Comparison of ENCODE assay signal across 2 cellular contexts in the genomic region with DNA sequence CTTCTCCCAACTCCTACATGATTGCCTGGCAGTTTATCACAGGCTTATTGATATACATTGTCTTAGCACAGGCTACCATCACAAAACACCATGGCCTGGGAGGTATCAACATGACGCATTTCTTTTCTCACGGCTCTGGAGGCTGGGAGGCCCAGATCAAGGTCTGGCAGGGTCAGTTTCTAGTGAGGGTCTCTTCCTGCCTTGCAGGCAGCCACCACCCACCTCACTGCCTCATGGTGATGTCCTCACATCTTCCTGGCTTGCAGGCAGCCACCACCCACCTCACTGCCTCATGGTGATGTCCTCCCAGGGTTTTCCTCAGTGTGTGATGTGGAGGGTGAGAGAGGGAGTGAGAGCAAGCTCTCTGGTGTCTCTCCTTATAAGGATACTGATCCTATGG.
TF ChIP-seq lines count a peak whose summit lies in the region.

No MANE protein-coding gene starts in this region.

TF ChIP-seq in GM23338, 12 proteins besides CTCF, POLR2A, EP300 and RAD21:
- TF ChIP-seq EZH2 (IDR thresholded peaks at IDR 0.05; ENCODE audit: low read depth, unreplicated experiment) (no peak), CREB1 (CRISPR knock-in tag; IDR thresholded peaks at IDR 0.05; ENCODE audit: low read depth) (no peak), ZNF114 (CRISPR knock-in tag; IDR thresholded peaks at IDR 0.05) (no peak), STAT1 (IDR thresholded peaks at IDR 0.05; ENCODE audit: unreplicated experiment) (no peak), NANOG (IDR thresholded peaks at IDR 0.05; ENCODE audit: borderline replicate concordance) (no peak), ZNF331 (CRISPR knock-in tag; IDR thresholded peaks at IDR 0.05; ENCODE audit: low read depth) (no peak)
- TF ChIP-seq, protein P1, sequence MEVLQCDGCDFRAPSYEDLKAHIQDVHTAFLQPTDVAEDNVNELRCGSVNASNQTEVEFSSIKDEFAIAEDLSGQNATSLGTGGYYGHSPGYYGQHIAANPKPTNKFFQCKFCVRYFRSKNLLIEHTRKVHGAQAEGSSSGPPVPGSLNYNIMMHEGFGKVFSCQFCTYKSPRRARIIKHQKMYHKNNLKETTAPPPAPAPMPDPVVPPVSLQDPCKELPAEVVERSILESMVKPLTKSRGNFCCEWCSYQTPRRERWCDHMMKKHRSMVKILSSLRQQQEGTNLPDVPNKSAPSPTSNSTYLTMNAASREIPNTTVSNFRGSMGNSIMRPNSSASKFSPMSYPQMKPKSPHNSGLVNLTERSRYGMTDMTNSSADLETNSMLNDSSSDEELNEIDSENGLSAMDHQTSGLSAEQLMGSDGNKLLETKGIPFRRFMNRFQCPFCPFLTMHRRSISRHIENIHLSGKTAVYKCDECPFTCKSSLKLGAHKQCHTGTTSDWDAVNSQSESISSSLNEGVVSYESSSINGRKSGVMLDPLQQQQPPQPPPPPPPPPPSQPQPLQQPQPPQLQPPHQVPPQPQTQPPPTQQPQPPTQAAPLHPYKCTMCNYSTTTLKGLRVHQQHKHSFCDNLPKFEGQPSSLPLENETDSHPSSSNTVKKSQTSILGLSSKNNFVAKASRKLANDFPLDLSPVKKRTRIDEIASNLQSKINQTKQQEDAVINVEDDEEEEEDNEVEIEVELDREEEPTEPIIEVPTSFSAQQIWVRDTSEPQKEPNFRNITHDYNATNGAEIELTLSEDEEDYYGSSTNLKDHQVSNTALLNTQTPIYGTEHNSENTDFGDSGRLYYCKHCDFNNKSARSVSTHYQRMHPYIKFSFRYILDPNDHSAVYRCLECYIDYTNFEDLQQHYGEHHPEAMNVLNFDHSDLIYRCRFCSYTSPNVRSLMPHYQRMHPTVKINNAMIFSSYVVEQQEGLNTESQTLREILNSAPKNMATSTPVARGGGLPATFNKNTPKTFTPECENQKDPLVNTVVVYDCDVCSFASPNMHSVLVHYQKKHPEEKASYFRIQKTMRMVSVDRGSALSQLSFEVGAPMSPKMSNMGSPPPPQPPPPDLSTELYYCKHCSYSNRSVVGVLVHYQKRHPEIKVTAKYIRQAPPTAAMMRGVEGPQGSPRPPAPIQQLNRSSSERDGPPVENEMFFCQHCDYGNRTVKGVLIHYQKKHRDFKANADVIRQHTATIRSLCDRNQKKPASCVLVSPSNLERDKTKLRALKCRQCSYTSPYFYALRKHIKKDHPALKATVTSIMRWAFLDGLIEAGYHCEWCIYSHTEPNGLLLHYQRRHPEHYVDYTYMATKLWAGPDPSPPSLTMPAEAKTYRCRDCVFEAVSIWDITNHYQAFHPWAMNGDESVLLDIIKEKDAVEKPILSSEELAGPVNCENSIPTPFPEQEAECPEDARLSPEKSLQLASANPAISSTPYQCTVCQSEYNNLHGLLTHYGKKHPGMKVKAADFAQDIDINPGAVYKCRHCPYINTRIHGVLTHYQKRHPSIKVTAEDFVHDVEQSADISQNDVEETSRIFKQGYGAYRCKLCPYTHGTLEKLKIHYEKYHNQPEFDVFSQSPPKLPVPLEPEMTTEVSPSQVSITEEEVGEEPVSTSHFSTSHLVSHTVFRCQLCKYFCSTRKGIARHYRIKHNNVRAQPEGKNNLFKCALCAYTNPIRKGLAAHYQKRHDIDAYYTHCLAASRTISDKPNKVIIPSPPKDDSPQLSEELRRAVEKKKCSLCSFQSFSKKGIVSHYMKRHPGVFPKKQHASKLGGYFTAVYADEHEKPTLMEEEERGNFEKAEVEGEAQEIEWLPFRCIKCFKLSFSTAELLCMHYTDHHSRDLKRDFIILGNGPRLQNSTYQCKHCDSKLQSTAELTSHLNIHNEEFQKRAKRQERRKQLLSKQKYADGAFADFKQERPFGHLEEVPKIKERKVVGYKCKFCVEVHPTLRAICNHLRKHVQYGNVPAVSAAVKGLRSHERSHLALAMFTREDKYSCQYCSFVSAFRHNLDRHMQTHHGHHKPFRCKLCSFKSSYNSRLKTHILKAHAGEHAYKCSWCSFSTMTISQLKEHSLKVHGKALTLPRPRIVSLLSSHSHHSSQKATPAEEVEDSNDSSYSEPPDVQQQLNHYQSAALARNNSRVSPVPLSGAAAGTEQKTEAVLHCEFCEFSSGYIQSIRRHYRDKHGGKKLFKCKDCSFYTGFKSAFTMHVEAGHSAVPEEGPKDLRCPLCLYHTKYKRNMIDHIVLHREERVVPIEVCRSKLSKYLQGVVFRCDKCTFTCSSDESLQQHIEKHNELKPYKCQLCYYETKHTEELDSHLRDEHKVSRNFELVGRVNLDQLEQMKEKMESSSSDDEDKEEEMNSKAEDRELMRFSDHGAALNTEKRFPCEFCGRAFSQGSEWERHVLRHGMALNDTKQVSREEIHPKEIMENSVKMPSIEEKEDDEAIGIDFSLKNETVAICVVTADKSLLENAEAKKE (CRISPR knock-in tag; IDR thresholded peaks at IDR 0.05) = no peak
- TF ChIP-seq, protein P2, sequence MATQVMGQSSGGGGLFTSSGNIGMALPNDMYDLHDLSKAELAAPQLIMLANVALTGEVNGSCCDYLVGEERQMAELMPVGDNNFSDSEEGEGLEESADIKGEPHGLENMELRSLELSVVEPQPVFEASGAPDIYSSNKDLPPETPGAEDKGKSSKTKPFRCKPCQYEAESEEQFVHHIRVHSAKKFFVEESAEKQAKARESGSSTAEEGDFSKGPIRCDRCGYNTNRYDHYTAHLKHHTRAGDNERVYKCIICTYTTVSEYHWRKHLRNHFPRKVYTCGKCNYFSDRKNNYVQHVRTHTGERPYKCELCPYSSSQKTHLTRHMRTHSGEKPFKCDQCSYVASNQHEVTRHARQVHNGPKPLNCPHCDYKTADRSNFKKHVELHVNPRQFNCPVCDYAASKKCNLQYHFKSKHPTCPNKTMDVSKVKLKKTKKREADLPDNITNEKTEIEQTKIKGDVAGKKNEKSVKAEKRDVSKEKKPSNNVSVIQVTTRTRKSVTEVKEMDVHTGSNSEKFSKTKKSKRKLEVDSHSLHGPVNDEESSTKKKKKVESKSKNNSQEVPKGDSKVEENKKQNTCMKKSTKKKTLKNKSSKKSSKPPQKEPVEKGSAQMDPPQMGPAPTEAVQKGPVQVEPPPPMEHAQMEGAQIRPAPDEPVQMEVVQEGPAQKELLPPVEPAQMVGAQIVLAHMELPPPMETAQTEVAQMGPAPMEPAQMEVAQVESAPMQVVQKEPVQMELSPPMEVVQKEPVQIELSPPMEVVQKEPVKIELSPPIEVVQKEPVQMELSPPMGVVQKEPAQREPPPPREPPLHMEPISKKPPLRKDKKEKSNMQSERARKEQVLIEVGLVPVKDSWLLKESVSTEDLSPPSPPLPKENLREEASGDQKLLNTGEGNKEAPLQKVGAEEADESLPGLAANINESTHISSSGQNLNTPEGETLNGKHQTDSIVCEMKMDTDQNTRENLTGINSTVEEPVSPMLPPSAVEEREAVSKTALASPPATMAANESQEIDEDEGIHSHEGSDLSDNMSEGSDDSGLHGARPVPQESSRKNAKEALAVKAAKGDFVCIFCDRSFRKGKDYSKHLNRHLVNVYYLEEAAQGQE (IDR thresholded peaks at IDR 0.05; ENCODE audit: unreplicated experiment) = no peak
- TF ChIP-seq, protein P3, sequence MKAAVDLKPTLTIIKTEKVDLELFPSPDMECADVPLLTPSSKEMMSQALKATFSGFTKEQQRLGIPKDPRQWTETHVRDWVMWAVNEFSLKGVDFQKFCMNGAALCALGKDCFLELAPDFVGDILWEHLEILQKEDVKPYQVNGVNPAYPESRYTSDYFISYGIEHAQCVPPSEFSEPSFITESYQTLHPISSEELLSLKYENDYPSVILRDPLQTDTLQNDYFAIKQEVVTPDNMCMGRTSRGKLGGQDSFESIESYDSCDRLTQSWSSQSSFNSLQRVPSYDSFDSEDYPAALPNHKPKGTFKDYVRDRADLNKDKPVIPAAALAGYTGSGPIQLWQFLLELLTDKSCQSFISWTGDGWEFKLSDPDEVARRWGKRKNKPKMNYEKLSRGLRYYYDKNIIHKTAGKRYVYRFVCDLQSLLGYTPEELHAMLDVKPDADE (IDR thresholded peaks at IDR 0.05) = no peak

TF ChIP-seq in H1, 55 proteins besides CTCF, POLR2A, EP300 and RAD21:
- TF ChIP-seq SP2 (IDR thresholded peaks at IDR 0.05; ENCODE audit: low read length) = no peak
- no peak for TF ChIP-seq TBP (IDR thresholded peaks at IDR 0.05; ENCODE audit: low read depth, low read length)
- TF ChIP-seq RXRA (IDR thresholded peaks at IDR 0.05; ENCODE audit: insufficient read depth, low read depth, low read length) = no peak
- TF ChIP-seq TCF12 (IDR thresholded peaks at IDR 0.05; ENCODE audit: low read depth, low read length) = no peak
- TF ChIP-seq SAP30 (IDR thresholded peaks at IDR 0.05; ENCODE audit: insufficient read depth, insufficient replicate concordance, low read length) = no peak
- TF ChIP-seq, protein P4, sequence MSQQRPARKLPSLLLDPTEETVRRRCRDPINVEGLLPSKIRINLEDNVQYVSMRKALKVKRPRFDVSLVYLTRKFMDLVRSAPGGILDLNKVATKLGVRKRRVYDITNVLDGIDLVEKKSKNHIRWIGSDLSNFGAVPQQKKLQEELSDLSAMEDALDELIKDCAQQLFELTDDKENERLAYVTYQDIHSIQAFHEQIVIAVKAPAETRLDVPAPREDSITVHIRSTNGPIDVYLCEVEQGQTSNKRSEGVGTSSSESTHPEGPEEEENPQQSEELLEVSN (IDR thresholded peaks at IDR 0.05) = no peak
- TF ChIP-seq, protein P5, sequence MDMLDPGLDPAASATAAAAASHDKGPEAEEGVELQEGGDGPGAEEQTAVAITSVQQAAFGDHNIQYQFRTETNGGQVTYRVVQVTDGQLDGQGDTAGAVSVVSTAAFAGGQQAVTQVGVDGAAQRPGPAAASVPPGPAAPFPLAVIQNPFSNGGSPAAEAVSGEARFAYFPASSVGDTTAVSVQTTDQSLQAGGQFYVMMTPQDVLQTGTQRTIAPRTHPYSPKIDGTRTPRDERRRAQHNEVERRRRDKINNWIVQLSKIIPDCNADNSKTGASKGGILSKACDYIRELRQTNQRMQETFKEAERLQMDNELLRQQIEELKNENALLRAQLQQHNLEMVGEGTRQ (IDR thresholded peaks at IDR 0.05; ENCODE audit: low read length) = no peak
- TF ChIP-seq, protein P6, sequence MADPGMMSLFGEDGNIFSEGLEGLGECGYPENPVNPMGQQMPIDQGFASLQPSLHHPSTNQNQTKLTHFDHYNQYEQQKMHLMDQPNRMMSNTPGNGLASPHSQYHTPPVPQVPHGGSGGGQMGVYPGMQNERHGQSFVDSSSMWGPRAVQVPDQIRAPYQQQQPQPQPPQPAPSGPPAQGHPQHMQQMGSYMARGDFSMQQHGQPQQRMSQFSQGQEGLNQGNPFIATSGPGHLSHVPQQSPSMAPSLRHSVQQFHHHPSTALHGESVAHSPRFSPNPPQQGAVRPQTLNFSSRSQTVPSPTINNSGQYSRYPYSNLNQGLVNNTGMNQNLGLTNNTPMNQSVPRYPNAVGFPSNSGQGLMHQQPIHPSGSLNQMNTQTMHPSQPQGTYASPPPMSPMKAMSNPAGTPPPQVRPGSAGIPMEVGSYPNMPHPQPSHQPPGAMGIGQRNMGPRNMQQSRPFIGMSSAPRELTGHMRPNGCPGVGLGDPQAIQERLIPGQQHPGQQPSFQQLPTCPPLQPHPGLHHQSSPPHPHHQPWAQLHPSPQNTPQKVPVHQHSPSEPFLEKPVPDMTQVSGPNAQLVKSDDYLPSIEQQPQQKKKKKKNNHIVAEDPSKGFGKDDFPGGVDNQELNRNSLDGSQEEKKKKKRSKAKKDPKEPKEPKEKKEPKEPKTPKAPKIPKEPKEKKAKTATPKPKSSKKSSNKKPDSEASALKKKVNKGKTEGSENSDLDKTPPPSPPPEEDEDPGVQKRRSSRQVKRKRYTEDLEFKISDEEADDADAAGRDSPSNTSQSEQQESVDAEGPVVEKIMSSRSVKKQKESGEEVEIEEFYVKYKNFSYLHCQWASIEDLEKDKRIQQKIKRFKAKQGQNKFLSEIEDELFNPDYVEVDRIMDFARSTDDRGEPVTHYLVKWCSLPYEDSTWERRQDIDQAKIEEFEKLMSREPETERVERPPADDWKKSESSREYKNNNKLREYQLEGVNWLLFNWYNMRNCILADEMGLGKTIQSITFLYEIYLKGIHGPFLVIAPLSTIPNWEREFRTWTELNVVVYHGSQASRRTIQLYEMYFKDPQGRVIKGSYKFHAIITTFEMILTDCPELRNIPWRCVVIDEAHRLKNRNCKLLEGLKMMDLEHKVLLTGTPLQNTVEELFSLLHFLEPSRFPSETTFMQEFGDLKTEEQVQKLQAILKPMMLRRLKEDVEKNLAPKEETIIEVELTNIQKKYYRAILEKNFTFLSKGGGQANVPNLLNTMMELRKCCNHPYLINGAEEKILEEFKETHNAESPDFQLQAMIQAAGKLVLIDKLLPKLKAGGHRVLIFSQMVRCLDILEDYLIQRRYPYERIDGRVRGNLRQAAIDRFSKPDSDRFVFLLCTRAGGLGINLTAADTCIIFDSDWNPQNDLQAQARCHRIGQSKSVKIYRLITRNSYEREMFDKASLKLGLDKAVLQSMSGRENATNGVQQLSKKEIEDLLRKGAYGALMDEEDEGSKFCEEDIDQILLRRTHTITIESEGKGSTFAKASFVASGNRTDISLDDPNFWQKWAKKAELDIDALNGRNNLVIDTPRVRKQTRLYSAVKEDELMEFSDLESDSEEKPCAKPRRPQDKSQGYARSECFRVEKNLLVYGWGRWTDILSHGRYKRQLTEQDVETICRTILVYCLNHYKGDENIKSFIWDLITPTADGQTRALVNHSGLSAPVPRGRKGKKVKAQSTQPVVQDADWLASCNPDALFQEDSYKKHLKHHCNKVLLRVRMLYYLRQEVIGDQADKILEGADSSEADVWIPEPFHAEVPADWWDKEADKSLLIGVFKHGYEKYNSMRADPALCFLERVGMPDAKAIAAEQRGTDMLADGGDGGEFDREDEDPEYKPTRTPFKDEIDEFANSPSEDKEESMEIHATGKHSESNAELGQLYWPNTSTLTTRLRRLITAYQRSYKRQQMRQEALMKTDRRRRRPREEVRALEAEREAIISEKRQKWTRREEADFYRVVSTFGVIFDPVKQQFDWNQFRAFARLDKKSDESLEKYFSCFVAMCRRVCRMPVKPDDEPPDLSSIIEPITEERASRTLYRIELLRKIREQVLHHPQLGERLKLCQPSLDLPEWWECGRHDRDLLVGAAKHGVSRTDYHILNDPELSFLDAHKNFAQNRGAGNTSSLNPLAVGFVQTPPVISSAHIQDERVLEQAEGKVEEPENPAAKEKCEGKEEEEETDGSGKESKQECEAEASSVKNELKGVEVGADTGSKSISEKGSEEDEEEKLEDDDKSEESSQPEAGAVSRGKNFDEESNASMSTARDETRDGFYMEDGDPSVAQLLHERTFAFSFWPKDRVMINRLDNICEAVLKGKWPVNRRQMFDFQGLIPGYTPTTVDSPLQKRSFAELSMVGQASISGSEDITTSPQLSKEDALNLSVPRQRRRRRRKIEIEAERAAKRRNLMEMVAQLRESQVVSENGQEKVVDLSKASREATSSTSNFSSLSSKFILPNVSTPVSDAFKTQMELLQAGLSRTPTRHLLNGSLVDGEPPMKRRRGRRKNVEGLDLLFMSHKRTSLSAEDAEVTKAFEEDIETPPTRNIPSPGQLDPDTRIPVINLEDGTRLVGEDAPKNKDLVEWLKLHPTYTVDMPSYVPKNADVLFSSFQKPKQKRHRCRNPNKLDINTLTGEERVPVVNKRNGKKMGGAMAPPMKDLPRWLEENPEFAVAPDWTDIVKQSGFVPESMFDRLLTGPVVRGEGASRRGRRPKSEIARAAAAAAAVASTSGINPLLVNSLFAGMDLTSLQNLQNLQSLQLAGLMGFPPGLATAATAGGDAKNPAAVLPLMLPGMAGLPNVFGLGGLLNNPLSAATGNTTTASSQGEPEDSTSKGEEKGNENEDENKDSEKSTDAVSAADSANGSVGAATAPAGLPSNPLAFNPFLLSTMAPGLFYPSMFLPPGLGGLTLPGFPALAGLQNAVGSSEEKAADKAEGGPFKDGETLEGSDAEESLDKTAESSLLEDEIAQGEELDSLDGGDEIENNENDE (IDR thresholded peaks at IDR 0.05; ENCODE audit: insufficient replicate concordance, low read length) = no peak
- TF ChIP-seq SP4 (IDR thresholded peaks at IDR 0.05; ENCODE audit: low read length) = no peak
- TF ChIP-seq SIX5 (IDR thresholded peaks at IDR 0.05; ENCODE audit: low read depth, low read length) = no peak
TF ChIP-seq in H1: peak in this region for 0.
